ENCODE assay signal across 25 cellular contexts in genomic region chr13:112671359-112671758, GRCh38.
"Had no signal": no experiment of that assay in that cellular context is flagged by ENCODE, and none has a peak within 500 bp of the region (broad histone marks: within the 10 kb centered on the region; RNA-seq: fewer than 3 reads in every experiment).

No MANE protein-coding gene starts in this region.

- H3K27ac Mint-ChIP-seq: dendritic cell treated with granulocyte-macrophage colony-stimulating factor and Interleukin-4, amounts not matched to agents 40 ng/mL and 50 ng/mL, for 4 days; immature natural killer cell; stimulated activated effector memory CD8-positive, alpha-beta T cell treated with anti-CD3 and anti-CD28 coated beads, Interleukin-12 subunit alpha, Interleukin-12 subunit beta, amount 100 ng/mL, for 72 hours had no signal

- H3K4me1 Mint-ChIP-seq: central memory CD8-positive, alpha-beta T cell; immature natural killer cell; stimulated activated effector memory CD8-positive, alpha-beta T cell treated with anti-CD3 and anti-CD28 coated beads, Interleukin-12 subunit alpha, Interleukin-12 subunit beta, amount 100 ng/mL, for 72 hours had no signal

- H3K36me3 Mint-ChIP-seq: immature natural killer cell; naive thymus-derived CD4-positive, alpha-beta T cell; stimulated activated effector memory CD8-positive, alpha-beta T cell treated with anti-CD3 and anti-CD28 coated beads, Interleukin-12 subunit alpha, Interleukin-12 subunit beta, amount 100 ng/mL, for 72 hours had no signal

- H3K4me3 Mint-ChIP-seq: central memory CD8-positive, alpha-beta T cell; dendritic cell treated with granulocyte-macrophage colony-stimulating factor and Interleukin-4, amounts not matched to agents 40 ng/mL and 50 ng/mL, for 4 days; immature natural killer cell; nephron; stimulated activated effector memory CD8-positive, alpha-beta T cell treated with anti-CD3 and anti-CD28 coated beads, Interleukin-12 subunit alpha, Interleukin-12 subunit beta, amount 100 ng/mL, for 72 hours had no signal

- H3K9me3 Mint-ChIP-seq: central memory CD8-positive, alpha-beta T cell; dendritic cell treated with granulocyte-macrophage colony-stimulating factor and Interleukin-4, amounts not matched to agents 40 ng/mL and 50 ng/mL, for 4 days; naive thymus-derived CD4-positive, alpha-beta T cell; stimulated activated effector memory CD8-positive, alpha-beta T cell treated with anti-CD3 and anti-CD28 coated beads, Interleukin-12 subunit alpha, Interleukin-12 subunit beta, amount 100 ng/mL, for 72 hours had no signal

- FAIRE-seq: endometrium, keratinocyte had no signal

- DNase-seq: colonic mucosa; effector memory CD4-positive, alpha-beta T cell; erythroblast; esophagus squamous epithelium; foreskin melanocyte; hypothalamus; immature natural killer cell; mesenchymal stem cell; midbrain; naive thymus-derived CD4-positive, alpha-beta T cell; occipital lobe; ovary; stimulated activated CD4-positive, alpha-beta T cell treated with anti-CD3 and anti-CD28 coated beads, Interleukin-12 subunit alpha, Interleukin-12 subunit beta, amount 100 ng/mL, for 4 hours; stimulated activated CD4-positive, alpha-beta T cell treated with anti-CD3 and anti-CD28 coated beads, Interleukin-1b, Interleukin-23, amount 100 ng/mL, for 48 hours; stimulated activated CD4-positive, alpha-beta T cell treated with anti-CD3 and anti-CD28 coated beads, Interleukin-4, amount 100 ng/mL, for 1 hour; stimulated activated naive CD4-positive, alpha-beta T cell treated with Interleukin-2 at 50 U/mL for 16 hours; substantia nigra; upper lobe of left lung had no signal

- ATAC-seq: naive thymus-derived CD4-positive, alpha-beta T cell; right lobe of liver; stimulated activated effector memory CD8-positive, alpha-beta T cell treated with anti-CD3 and anti-CD28 coated beads, Interleukin-12 subunit alpha, Interleukin-12 subunit beta, amount 100 ng/mL, for 72 hours had no signal
